In genomic region chr7:128408709-128409434, GRCh38 we compare ENCODE assay signal across 8 cellular contexts. TPM values are rescaled to one million over a fixed set of nuclear protein-coding genes. Genes with fewer than 3 reads are reported as not detected.
DNase-seq lines count a peak whose midpoint lies in the region; ATAC-seq and TF ChIP-seq lines count a peak whose summit lies in the region.

No MANE protein-coding gene starts in this region.

- H3K27ac ChIP-seq in CD8-positive, alpha-beta T cell (ENCODE audit: low read depth, low read length), result peak overlapping the region; percentile 74
- peak overlapping the region; percentile 90 to 94 for H3K27ac ChIP-seq in breast epithelium
- H3K27ac ChIP-seq in mucosa of rectum (ENCODE audit: low read depth in 2 of 2, low read length in 2 of 2), result peak overlapping the region; percentile 86 to 88

- POLR2A ChIA-PET in CD8-positive, alpha-beta T cell (lab: Charles Lee), result interaction anchor here (0.9 to 1.7 kb wide), 3 partner anchors 9 to 65 kb away, joined by 4 to 7 read pairs (median 5); partner anchors contain the start of gene RBM28

- peak overlapping the region; percentile 84 for H3K27ac Mint-ChIP-seq in CD8-positive, alpha-beta T cell

- H3K36me3 ChIP-seq in CD8-positive, alpha-beta T cell (ENCODE audit: insufficient read depth, low read length), result no peaks in the 10 kb centered on the region
- no peaks in the 10 kb centered on the region for H3K36me3 ChIP-seq in breast epithelium
- H3K36me3 ChIP-seq in mucosa of rectum (ENCODE audit: control insufficient read depth in 2 of 2, insufficient read depth in 2 of 2, low read length in 2 of 2), result no peaks in the 10 kb centered on the region

- CTCF ChIA-PET in CD8-positive, alpha-beta T cell (lab: Charles Lee), result interaction anchor here (0.9 to 18.5 kb wide), 9 partner anchors 8 to 62 kb away, joined by 3 to 389 read pairs (median 6); no protein-coding TSS in a partner anchor

- intact Hi-C loops in CD8-positive, alpha-beta T cell (cut with DNase I, micrococcal nuclease), result loop anchor here (1.0 to 10.0 kb wide), 7 partner anchors 16 to 816 kb away; partner anchors contain the start of genes AHCYL2 (in 1 of the 2), HILPDA (in 1 of the 2), RBM28 (in 1 of the 2) and SND1 (in 1 of the 2)
- intact Hi-C loops in breast epithelium (cut with DNase I; ENCODE audit: low total_unique reads), result no loop called here

- peaks cover 45% of the 10 kb centered on the region for H3K4me1 ChIP-seq in CD8-positive, alpha-beta T cell (ENCODE audit: insufficient read depth, low read length)
- H3K4me1 ChIP-seq in breast epithelium (peaks cover 8 to 18% of the 10 kb centered on the region in 2 donors), mucosa of rectum (ENCODE audit: control insufficient read depth in 2 of 2, insufficient read depth in 2 of 2, low read length in 2 of 2) (peaks cover 22 to 32% of the 10 kb centered on the region in 2 donors)

- peak overlapping the region; percentile 66 to 70 for H3K9ac ChIP-seq in mucosa of rectum (ENCODE audit: low read depth in 1 of 2, low read length in 2 of 2)

- no peaks in the 10 kb centered on the region for H3K27me3 Mint-ChIP-seq in CD8-positive, alpha-beta T cell (ENCODE audit: low read depth)

- peak overlapping the region; percentile 87 for H3K4me3 Mint-ChIP-seq in CD8-positive, alpha-beta T cell

- H3K4me1 Mint-ChIP-seq in CD8-positive, alpha-beta T cell (ENCODE audit: low read depth), result peaks cover 48% of the 10 kb centered on the region

- peaks cover 2% of the 10 kb centered on the region for H3K36me3 Mint-ChIP-seq in CD8-positive, alpha-beta T cell

- DNase-seq in CD8-positive, alpha-beta T cell, result no peak
- DNase-seq in Jurkat, Clone E6-1 (ENCODE audit: low read depth, low spot score), result no peak
- DNase-seq in breast epithelium (ENCODE audit: low spot score in 2 of 2), result no peak
- no peak for DNase-seq in NCI-H1105 treated with DMSO at 0.1 percent for 48 hours (lab: John Stamatoyannopoulos, UW)
- DNase-seq in NCI-H2196 treated with DMSO at 0.1 percent for 48 hours (lab: John Stamatoyannopoulos, UW; ENCODE audit: unreplicated experiment), result no peak
- DNase-seq in NCI-H2196 (lab: John Stamatoyannopoulos, UW; ENCODE audit: unreplicated experiment), result no peak

- H3K9me3 ChIP-seq in CD8-positive, alpha-beta T cell (ENCODE audit: low read length), result no peaks in the 10 kb centered on the region
- H3K9me3 ChIP-seq in breast epithelium (no peaks in the 10 kb centered on the region), mucosa of rectum (ENCODE audit: control insufficient read depth in 2 of 2, low read length in 2 of 2) (no peaks in the 10 kb centered on the region)

- no peaks in the 10 kb centered on the region for H3K9me3 Mint-ChIP-seq in CD8-positive, alpha-beta T cell

- TF ChIP-seq POLR2A in breast epithelium (IDR thresholded peaks at IDR 0.05), result no peak

- no peaks in the 10 kb centered on the region for H3K27me3 ChIP-seq in CD8-positive, alpha-beta T cell (ENCODE audit: insufficient read depth, low read length)
- H3K27me3 ChIP-seq in breast epithelium (no peaks in the 10 kb centered on the region), mucosa of rectum (ENCODE audit: control insufficient read depth in 2 of 2, insufficient read depth in 2 of 2, low read length in 2 of 2) (no peaks in the 10 kb centered on the region)

- no peak for TF ChIP-seq CTCF in CD8-positive, alpha-beta T cell (IDR thresholded peaks at IDR 0.05)
- no peak for TF ChIP-seq CTCF in breast epithelium (IDR thresholded peaks at IDR 0.05)

- no peak for ATAC-seq in CD8-positive, alpha-beta T cell
- ATAC-seq in GM18873 (IDR thresholded peaks at IDR 0.05; ENCODE audit: low FRiP score, unreplicated experiment), result no peak

- H3K4me3 ChIP-seq in CD8-positive, alpha-beta T cell (ENCODE audit: low read depth, low read length), result peak overlapping the region; percentile 99
- H3K4me3 ChIP-seq in Jurkat, Clone E6-1 (ENCODE audit: low read length), result peak overlapping the region; percentile 73
- H3K4me3 ChIP-seq in breast epithelium (peak overlapping the region; percentile 66 to 78 (median 67)), mucosa of rectum (ENCODE audit: low read length in 2 of 2) (peak overlapping the region; percentile 90 to 91)

RNA-seq across cellular contexts. Expression of gene IMPDH1, which starts 0.9 kb away (rescaled TPM):
- 10 to 100 TPM; 19.6 to 20.6 TPM for total RNA-seq in CD8-positive, alpha-beta T cell
- 67.9 TPM for polyA plus RNA-seq in Jurkat, Clone E6-1 (2012; ENCODE audit: insufficient read depth, insufficient read length)
- 10 to 100 TPM; 31.8 to 68.8 (median 58.2) TPM for total RNA-seq in breast epithelium

RNA-seq across cellular contexts. Expression of gene HILPDA, which starts 46.8 kb away (rescaled TPM):
- total RNA-seq in CD8-positive, alpha-beta T cell, result 1 to 10 TPM; 1.3 to 2.0 TPM
- 27.8 TPM for polyA plus RNA-seq in Jurkat, Clone E6-1 (2012; ENCODE audit: insufficient read depth, insufficient read length)
- total RNA-seq in breast epithelium, result 10 to 100 TPM; 25.3 to 34.4 (median 27.7) TPM

RNA-seq across cellular contexts. Expression of gene PRRT4, which starts 47.4 kb away (rescaled TPM):
- under 1 TPM in 1 of 2 experiments, not detected in 1; 0.28 TPM for total RNA-seq in CD8-positive, alpha-beta T cell
- 15.1 TPM for polyA plus RNA-seq in Jurkat, Clone E6-1 (2012; ENCODE audit: insufficient read depth, insufficient read length)
- 1 to 10 TPM in 1 of 3 donors, under 1 TPM in 2; under 0.01 to 3.8 (median 0.44) TPM for total RNA-seq in breast epithelium

Comparison
In these comparisons a context has a peak if more than half of its experiments do, and no peak if none do; other contexts are left out.
1. RNA of gene HILPDA, which starts 46.8 kb away (total RNA-seq): 25.3 to 34.4 TPM in breast epithelium; 1.3 to 2.0 TPM in CD8-positive, alpha-beta T cell; every median in the first group is over 4 times any median in the second.
2. Peak in every context shown above with its lines, with median percentiles within 50 percentile points of each other: H3K27ac ChIP-seq and H3K4me3 ChIP-seq.